Comparison of ENCODE assay signal across 1 cellular context in the genomic region with DNA sequence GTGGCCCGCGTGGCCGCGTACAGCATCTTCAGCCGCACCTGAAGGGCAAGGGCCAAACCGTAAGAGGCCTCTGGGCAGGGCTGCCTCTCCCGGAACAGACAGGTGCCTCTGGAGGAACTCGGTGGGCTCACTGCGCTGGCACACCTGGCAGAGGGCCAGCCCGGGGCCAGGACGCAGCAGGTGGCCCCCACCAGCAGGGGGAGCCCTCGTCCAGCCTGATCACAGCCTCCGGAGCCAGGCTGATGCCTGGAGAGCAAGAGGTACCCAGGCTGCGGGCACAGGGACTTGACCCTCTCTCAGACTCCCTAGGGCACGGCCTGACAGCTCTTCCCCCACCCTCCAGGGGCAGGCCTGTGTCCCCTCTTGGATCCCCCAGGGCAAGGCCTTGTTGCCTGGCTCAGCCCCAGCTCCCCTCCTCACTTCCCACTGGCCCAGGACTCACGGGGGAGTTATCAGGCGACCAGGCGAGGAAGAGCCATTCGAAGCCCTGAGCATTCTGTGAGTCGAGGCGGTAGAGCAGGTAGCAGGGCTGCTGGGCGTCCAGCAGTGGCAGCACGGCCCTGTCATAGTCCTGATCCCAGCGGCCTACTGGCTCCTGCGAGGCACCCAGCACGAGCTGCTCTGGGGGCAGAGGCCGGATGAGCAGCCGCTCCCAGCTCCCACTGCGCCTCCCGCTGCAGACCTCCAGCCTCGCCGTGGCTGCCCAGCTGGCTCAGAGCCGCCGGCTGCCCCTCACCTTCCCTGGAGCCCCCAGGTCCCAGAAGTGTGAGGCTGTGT.
TF ChIP-seq lines count a peak whose summit lies in the region.

No MANE protein-coding gene starts in this region.

TF ChIP-seq in SK-N-SH treated with all-trans-retinoic acid at 6 μM for 48 hours, 23 proteins besides CTCF, POLR2A, EP300 and RAD21 (continued from another document):
- TF ChIP-seq, protein P1, sequence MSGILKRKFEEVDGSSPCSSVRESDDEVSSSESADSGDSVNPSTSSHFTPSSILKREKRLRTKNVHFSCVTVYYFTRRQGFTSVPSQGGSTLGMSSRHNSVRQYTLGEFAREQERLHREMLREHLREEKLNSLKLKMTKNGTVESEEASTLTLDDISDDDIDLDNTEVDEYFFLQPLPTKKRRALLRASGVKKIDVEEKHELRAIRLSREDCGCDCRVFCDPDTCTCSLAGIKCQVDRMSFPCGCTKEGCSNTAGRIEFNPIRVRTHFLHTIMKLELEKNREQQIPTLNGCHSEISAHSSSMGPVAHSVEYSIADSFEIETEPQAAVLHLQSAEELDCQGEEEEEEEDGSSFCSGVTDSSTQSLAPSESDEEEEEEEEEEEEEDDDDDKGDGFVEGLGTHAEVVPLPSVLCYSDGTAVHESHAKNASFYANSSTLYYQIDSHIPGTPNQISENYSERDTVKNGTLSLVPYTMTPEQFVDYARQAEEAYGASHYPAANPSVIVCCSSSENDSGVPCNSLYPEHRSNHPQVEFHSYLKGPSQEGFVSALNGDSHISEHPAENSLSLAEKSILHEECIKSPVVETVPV (CRISPR knock-in tag; IDR thresholded peaks at IDR 0.05), result no peak
- TF ChIP-seq ZFP3 (CRISPR knock-in tag; IDR thresholded peaks at IDR 0.05), result no peak
- TF ChIP-seq GLIS3 (CRISPR knock-in tag; IDR thresholded peaks at IDR 0.05), result no peak
- TF ChIP-seq, protein P2, sequence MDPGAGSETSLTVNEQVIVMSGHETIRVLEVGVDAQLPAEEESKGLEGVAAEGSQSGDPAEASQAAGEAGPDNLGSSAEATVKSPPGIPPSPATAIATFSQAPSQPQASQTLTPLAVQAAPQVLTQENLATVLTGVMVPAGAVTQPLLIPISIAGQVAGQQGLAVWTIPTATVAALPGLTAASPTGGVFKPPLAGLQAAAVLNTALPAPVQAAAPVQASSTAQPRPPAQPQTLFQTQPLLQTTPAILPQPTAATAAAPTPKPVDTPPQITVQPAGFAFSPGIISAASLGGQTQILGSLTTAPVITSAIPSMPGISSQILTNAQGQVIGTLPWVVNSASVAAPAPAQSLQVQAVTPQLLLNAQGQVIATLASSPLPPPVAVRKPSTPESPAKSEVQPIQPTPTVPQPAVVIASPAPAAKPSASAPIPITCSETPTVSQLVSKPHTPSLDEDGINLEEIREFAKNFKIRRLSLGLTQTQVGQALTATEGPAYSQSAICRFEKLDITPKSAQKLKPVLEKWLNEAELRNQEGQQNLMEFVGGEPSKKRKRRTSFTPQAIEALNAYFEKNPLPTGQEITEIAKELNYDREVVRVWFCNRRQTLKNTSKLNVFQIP (CRISPR knock-in tag; IDR thresholded peaks at IDR 0.05; ENCODE audit: borderline replicate concordance, low read depth), result no peak
- TF ChIP-seq CSDC2 (CRISPR knock-in tag; IDR thresholded peaks at IDR 0.05), result no peak
- TF ChIP-seq ZFP30 (CRISPR knock-in tag; IDR thresholded peaks at IDR 0.05), result no peak
- TF ChIP-seq ZC3H10 (CRISPR knock-in tag; IDR thresholded peaks at IDR 0.05), result no peak
- TF ChIP-seq, protein P3, sequence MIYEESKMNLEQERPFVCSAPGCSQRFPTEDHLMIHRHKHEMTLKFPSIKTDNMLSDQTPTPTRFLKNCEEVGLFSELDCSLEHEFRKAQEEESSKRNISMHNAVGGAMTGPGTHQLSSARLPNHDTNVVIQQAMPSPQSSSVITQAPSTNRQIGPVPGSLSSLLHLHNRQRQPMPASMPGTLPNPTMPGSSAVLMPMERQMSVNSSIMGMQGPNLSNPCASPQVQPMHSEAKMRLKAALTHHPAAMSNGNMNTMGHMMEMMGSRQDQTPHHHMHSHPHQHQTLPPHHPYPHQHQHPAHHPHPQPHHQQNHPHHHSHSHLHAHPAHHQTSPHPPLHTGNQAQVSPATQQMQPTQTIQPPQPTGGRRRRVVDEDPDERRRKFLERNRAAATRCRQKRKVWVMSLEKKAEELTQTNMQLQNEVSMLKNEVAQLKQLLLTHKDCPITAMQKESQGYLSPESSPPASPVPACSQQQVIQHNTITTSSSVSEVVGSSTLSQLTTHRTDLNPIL (CRISPR knock-in tag; IDR thresholded peaks at IDR 0.05; ENCODE audit: low read depth), result no peak
- TF ChIP-seq ARNTL (CRISPR knock-in tag; IDR thresholded peaks at IDR 0.05; ENCODE audit: borderline replicate concordance, low read depth), result no peak
